8 cellular contexts compared by ENCODE assay signal in genomic region chr1:111620412-111620971, GRCh38. TPM values are rescaled to one million over a fixed set of nuclear protein-coding genes. Genes with fewer than 3 reads are reported as not detected.
A peak's percentile ranks its signal among the peaks of the same experiment; 100 is the strongest.
DNase-seq lines count a peak whose midpoint lies in the region; ATAC-seq and TF ChIP-seq lines count a peak whose summit lies in the region.

No MANE protein-coding gene starts in this region.

- peaks cover 52% of the 10 kb centered on the region for H4K20me1 ChIP-seq in BLaER1

- peak; percentile 4 for ATAC-seq in GM21390 (IDR thresholded peaks at IDR 0.05; ENCODE audit: unreplicated experiment)
- ATAC-seq in GM21515 (IDR thresholded peaks at IDR 0.05; ENCODE audit: unreplicated experiment): no peak
- ATAC-seq in HG03469 (IDR thresholded peaks at IDR 0.05; ENCODE audit: unreplicated experiment): no peak

- no peak for TF ChIP-seq CTCF in uterus (IDR thresholded peaks at IDR 0.05)

- peak overlapping the region; percentile 97 for H3K4me2 ChIP-seq in BLaER1

- DNase-seq in NOMO-1 treated with DMSO at 0.1 percent for 48 hours (lab: John Stamatoyannopoulos, UW; ENCODE audit: unreplicated experiment): peak; percentile 71
- peak; percentile 43 for DNase-seq in cerebellar cortex (ENCODE audit: low spot score)
- no peak for DNase-seq in uterus

- intact Hi-C loops in uterus (cut with DNase I; ENCODE audit: low total_unique reads): no loop called here

- no peak for TF ChIP-seq POLR2A in uterus (IDR thresholded peaks at IDR 0.05)

- H3K4me3 ChIP-seq in BLaER1 (peak overlapping the region; percentile 98), mesodermal cell (ENCODE audit: extremely low read depth, insufficient read depth, low read length, poor library complexity, severe bottlenecking) (peak overlapping the region; percentile 76), uterus (peak overlapping the region; percentile 80 to 85)

- no peaks in the 10 kb centered on the region for H3K27me3 ChIP-seq in BLaER1
- no peaks in the 10 kb centered on the region for H3K27me3 ChIP-seq in uterus

- H3K9me3 ChIP-seq in BLaER1 (no peaks in the 10 kb centered on the region), mesodermal cell (ENCODE audit: control insufficient read depth, low read length) (no peaks in the 10 kb centered on the region), uterus (no peaks in the 10 kb centered on the region)

- peak overlapping the region; percentile 90 for H3K27ac ChIP-seq in BLaER1
- peak overlapping the region; percentile 82 for H3K27ac ChIP-seq in mesodermal cell (ENCODE audit: low read depth, low read length, severe bottlenecking)
- H3K27ac ChIP-seq in uterus: peak overlapping the region; percentile 98

- H3K36me3 ChIP-seq in BLaER1 (no peaks in the 10 kb centered on the region), mesodermal cell (ENCODE audit: control insufficient read depth, insufficient read depth, low read length) (peaks cover 8% of the 10 kb centered on the region), uterus (no peaks in the 10 kb centered on the region)

- H3K4me1 ChIP-seq in BLaER1 (peaks cover 40% of the 10 kb centered on the region), mesodermal cell (ENCODE audit: control insufficient read depth, insufficient read depth, low read length, poor library complexity, severe bottlenecking) (peaks cover 12% of the 10 kb centered on the region), uterus (peaks cover 0 to 7% of the 10 kb centered on the region in 2 donors)

- 3 to 6% methylated on average over 6 to 8 of the region's 15 CpGs for WGBS in mesodermal cell (ENCODE audit: insufficient coverage in 2 of 2), 2 experiments

- H3K9ac ChIP-seq in BLaER1: peak overlapping the region; percentile 95

RNA-seq across cellular contexts. Expression of gene RAP1A, which starts 0.9 kb away (rescaled TPM):
- polyA plus RNA-seq in mesodermal cell (2013, experiment 1 of 2): 47.0 TPM
- 54.6 TPM for polyA plus RNA-seq in mesodermal cell (2013, experiment 2 of 2)
- total RNA-seq in uterus: 10 to 100 TPM; 47.6 to 94.8 (median 60.2) TPM

Comparison
In these comparisons a context has a peak if more than half of its experiments do, and no peak if none do; other contexts are left out.
1. DNase-seq: peak in NOMO-1 treated with DMSO at 0.1 percent for 48 hours (single experiment) and cerebellar cortex (single experiment); none in uterus (0 of 2).
2. Peak in every context shown above with its lines, with median percentiles within 50 percentile points of each other: H3K27ac ChIP-seq and H3K4me3 ChIP-seq.